Comparison of ENCODE assay signal across 8 cellular contexts in the genomic region with DNA sequence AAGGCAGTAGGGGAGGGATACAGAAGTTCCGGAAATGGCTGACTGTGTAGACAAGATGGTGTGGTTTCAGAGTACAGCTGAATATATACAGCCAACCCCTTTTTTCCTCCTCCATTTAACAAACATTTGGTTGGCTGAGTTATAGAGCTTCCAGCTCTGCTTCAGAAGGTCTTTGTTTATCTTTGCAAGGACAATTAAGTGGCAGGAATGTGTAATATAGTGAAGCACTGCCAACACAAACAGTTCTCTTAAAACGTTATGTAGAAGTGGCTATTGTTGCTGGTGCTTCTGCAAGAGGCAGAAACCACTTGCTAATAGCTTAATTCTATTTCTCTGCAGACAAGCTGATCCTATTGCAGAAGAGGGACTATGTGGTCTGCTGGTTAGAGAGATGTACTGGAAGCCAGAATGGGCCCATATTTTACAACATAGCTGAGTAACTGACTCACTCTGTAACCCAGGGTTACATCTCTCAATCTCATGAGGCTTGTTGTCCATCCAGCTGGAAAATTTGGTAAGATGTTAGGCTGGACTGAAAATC.
DNase-seq lines count a peak whose midpoint lies in the region; ATAC-seq and TF ChIP-seq lines count a peak whose summit lies in the region.

No MANE protein-coding gene starts in this region.

- intact Hi-C loops in Calu3 (cut with micrococcal nuclease; ENCODE audit: unreplicated experiment) = no loop called here

- H3K36me3 Mint-ChIP-seq in Calu3 (ENCODE audit: insufficient read depth, unreplicated experiment) = no peaks in the 10 kb centered on the region

- peaks cover 43% of the 10 kb centered on the region for H3K27me3 Mint-ChIP-seq in Calu3 (ENCODE audit: unreplicated experiment)

- peaks cover 3% of the 10 kb centered on the region for H3K9me3 Mint-ChIP-seq in Calu3 (ENCODE audit: low read depth, unreplicated experiment)

- CTCF ChIA-PET in Calu3 (lab: Charles Lee) = interaction anchor here (1.0 to 1.3 kb wide), 3 partner anchors 9 to 341 kb away, joined by 3 to 6 read pairs (median 3); no protein-coding TSS in a partner anchor

- no peaks in the 10 kb centered on the region for H3K4me1 Mint-ChIP-seq in Calu3 (ENCODE audit: low read depth, unreplicated experiment)

- H3K4me3 Mint-ChIP-seq in Calu3 (ENCODE audit: low read depth, unreplicated experiment) = no peak overlapping the region

- TF ChIP-seq CTCF in Calu3 (IDR thresholded peaks at IDR 0.05; ENCODE audit: unreplicated experiment) = no peak

- H3K27ac Mint-ChIP-seq in Calu3 (ENCODE audit: unreplicated experiment) = no peak overlapping the region

- ATAC-seq in esophagus mucosa = peak; percentile 49
- no peak for ATAC-seq in HG03520 (IDR thresholded peaks at IDR 0.05; ENCODE audit: unreplicated experiment)

- no TSS peak for BruUV-seq in Calu3 (replicated peaks; lab: Mats Ljungman, UMichigan)

- DNase-seq in EL (peak; percentile 94), NCI-H460 (ENCODE audit: extremely low read depth, low read depth) (peak; percentile 71), pons (ENCODE audit: low spot score) (peak; percentile 20), cerebellum (ENCODE audit: low spot score) (no peak), Calu3 (no peak), NCI-H524 (lab: John Stamatoyannopoulos, UW) (no peak)

Comparison
In these comparisons a context has a peak if more than half of its experiments do, and no peak if none do; other contexts are left out.
1. DNase-seq: peak in EL (single experiment), NCI-H460 (single experiment) and pons (single experiment); none in cerebellum (single experiment), Calu3 (single experiment) and NCI-H524 (0 of 2).